ENCODE assay signal across 29 cellular contexts in genomic region chr21:38060533-38060932, GRCh38.
A peak's percentile ranks its signal among the peaks of the same experiment; 100 is the strongest.
DNase-seq lines count a peak whose midpoint lies in the region; ATAC-seq, FAIRE-seq and TF ChIP-seq lines count a peak whose summit lies in the region.
"Had no signal": no experiment of that assay in that cellular context is flagged by ENCODE, and none has a peak within 500 bp of the region (broad histone marks: within the 10 kb centered on the region; RNA-seq: fewer than 3 reads in every experiment).

No MANE protein-coding gene starts in this region.

- H3K4me1 ChIP-seq in K562 (replicated peaks in 1 of 2; ENCODE audit: control insufficient read depth in 2 of 2, insufficient read depth in 2 of 2, low read length in 2 of 2) = no peaks in the 10 kb centered on the region
- H3K4me1 ChIP-seq: A549; BE2C; BLaER1; BLaER1 treated with 17β-estradiol and CSF1 and Interleukin-3, amounts not matched to agents 10 nM and 100 nM; Caco-2 had no signal

- no peak for TF ChIP-seq CTCF in K562 (IDR thresholded peaks at IDR 0.05 in 2 of 3, conservative IDR thresholded peaks at IDR 0.05 in 1 of 3; ENCODE audit: insufficient read depth in 2 of 3, low read depth in 1 of 3, low read length in 3 of 3)

- no peaks in the 10 kb centered on the region for H3K9me3 ChIP-seq in K562 (replicated peaks; ENCODE audit: control insufficient read depth, insufficient read depth, low read depth, low read length)
- H3K9me3 ChIP-seq: A549, BE2C, Caco-2 had no signal

- H2AFZ ChIP-seq in K562 (ENCODE audit: low read depth, low read length) = no peak overlapping the region

- no peaks in the 10 kb centered on the region for H3K36me3 ChIP-seq in K562 (ENCODE audit: control insufficient read depth, insufficient read depth, low read length)
- H3K36me3 ChIP-seq: BE2C; BLaER1; BLaER1 treated with 17β-estradiol and CSF1 and Interleukin-3, amounts not matched to agents 10 nM and 100 nM had no signal

- no peak overlapping the region for H3K4me2 ChIP-seq in K562 (ENCODE audit: insufficient read depth, low read length)
- H3K4me2 ChIP-seq: A549; BLaER1; BLaER1 treated with 17β-estradiol and CSF1 and Interleukin-3, amounts not matched to agents 10 nM and 100 nM had no signal

- H3K27me3 ChIP-seq in K562 (ENCODE audit: control insufficient read depth in 2 of 2, insufficient read depth in 2 of 2, low read length in 2 of 2) = no peaks in the 10 kb centered on the region
- H3K27me3 ChIP-seq: BE2C; BLaER1; BLaER1 treated with 17β-estradiol and CSF1 and Interleukin-3, amounts not matched to agents 10 nM and 100 nM had no signal

- no peak for FAIRE-seq in K562 (lab: Jason Lieb, UNC)
- FAIRE-seq: A204.1, A549, D721Med had no signal

- no TSS peak for BruUV-seq in K562 (replicated peaks; lab: Mats Ljungman, UMichigan)

- no peak overlapping the region for H3K4me3 ChIP-seq in K562
- H3K4me3 ChIP-seq: A549; BLaER1; BLaER1 treated with 17β-estradiol and CSF1 and Interleukin-3, amounts not matched to agents 10 nM and 100 nM had no signal

- DNase-seq in K562 (ENCODE audit: extremely low read depth in 1 of 4, low spot score in 3 of 4) = no peak
- DNase-seq in NOMO-1 treated with dmso at 0.1 percent for 144 hours (lab: John Stamatoyannopoulos, UW; ENCODE audit: unreplicated experiment) = no peak
- DNase-seq: 8988T; ACHN; AML-193; BE2C; C1 segment of cervical spinal cord; Caco-2; Calu3; CD4-positive, alpha-beta memory T cell; CD4-positive, alpha-beta T cell; CD4-positive, CD25-positive, alpha-beta regulatory T cell; CD8-positive, alpha-beta memory T cell; CD8-positive, alpha-beta T cell; COR-L47; DMS 273 treated with DMSO at 0.1 percent for 48 hours; DMS153; DMS53; DMS79; DMS79 treated with DMSO at 0.1 percent for 48 hours; DND-41; EL had no signal

- CTCF ChIA-PET in K562 (lab: Yijun Ruan, JAX; ENCODE audit: low intra/inter-chr PET ratio) = no interaction called here

- no peak for ATAC-seq in K562
- ATAC-seq: A549; CD8-positive, alpha-beta T cell had no signal

- TF ChIP-seq RAD21 in K562 (CRISPR knock-in tag; conservative IDR thresholded peaks at IDR 0.05 in 1 of 2, IDR thresholded peaks at IDR 0.05 in 1 of 2) = no peak

- no peak overlapping the region for H3K27ac ChIP-seq in K562 (ENCODE audit: extremely low read depth, low read depth, low read length)
- H3K27ac ChIP-seq: 22Rv1; BLaER1; BLaER1 treated with 17β-estradiol and CSF1 and Interleukin-3, amounts not matched to agents 10 nM and 100 nM; C4-2B had no signal

- H3K9me1 ChIP-seq in K562 (ENCODE audit: control insufficient read depth, insufficient read depth, low read length) = no peaks in the 10 kb centered on the region

- in situ Hi-C loops in K562 (cut with MboI) = no loop called here

- intact Hi-C loops in K562 (cut with micrococcal nuclease) = no loop called here

- TF ChIP-seq POLR2A in K562 (conservative IDR thresholded peaks at IDR 0.05) = no peak

- POLR2A ChIA-PET in K562 (lab: Yijun Ruan, JAX) = no interaction called here

- TF ChIP-seq EP300 in K562 (IDR thresholded peaks at IDR 0.05; ENCODE audit: low read length) = no peak

- H3K79me2 ChIP-seq in K562 (ENCODE audit: control insufficient read depth, insufficient read depth, low read length) = no peaks in the 10 kb centered on the region

- no peaks in the 10 kb centered on the region for H4K20me1 ChIP-seq in K562 (replicated peaks; ENCODE audit: control insufficient read depth, insufficient read depth, low read length)
- H4K20me1 ChIP-seq: BLaER1; BLaER1 treated with 17β-estradiol and CSF1 and Interleukin-3, amounts not matched to agents 10 nM and 100 nM had no signal

- no peak overlapping the region for H3K9ac ChIP-seq in K562 (ENCODE audit: insufficient read depth in 1 of 2, low read depth in 2 of 2, low read length in 2 of 2)
- H3K9ac ChIP-seq: BLaER1; BLaER1 treated with 17β-estradiol and CSF1 and Interleukin-3, amounts not matched to agents 10 nM and 100 nM had no signal

- WGBS in K562 (ENCODE audit: insufficient coverage, low coverage, missing lambda C conversion rate) = 100% methylated on average over 1 of the region's 1 CpG

TF ChIP-seq in K562, 482 proteins besides CTCF, POLR2A, EP300 and RAD21:
- TF ChIP-seq POLR2B (IDR thresholded peaks at IDR 0.05; ENCODE audit: low read depth, partially characterized antibody) (no peak), POLR2AphosphoS5 (IDR thresholded peaks at IDR 0.05; ENCODE audit: control insufficient read depth, insufficient read depth, low read depth, low read length) (no peak), RCOR1 (IDR thresholded peaks at IDR 0.05; ENCODE audit: borderline replicate concordance in 1 of 2, low read depth in 2 of 2, low read length in 2 of 2) (no peak), ZBTB40 (IDR thresholded peaks at IDR 0.05) (peak; percentile 82), ZBTB40 (CRISPR knock-in tag; IDR thresholded peaks at IDR 0.05) (peak; percentile 75)
